13 cellular contexts compared by ENCODE assay signal in the genomic region with DNA sequence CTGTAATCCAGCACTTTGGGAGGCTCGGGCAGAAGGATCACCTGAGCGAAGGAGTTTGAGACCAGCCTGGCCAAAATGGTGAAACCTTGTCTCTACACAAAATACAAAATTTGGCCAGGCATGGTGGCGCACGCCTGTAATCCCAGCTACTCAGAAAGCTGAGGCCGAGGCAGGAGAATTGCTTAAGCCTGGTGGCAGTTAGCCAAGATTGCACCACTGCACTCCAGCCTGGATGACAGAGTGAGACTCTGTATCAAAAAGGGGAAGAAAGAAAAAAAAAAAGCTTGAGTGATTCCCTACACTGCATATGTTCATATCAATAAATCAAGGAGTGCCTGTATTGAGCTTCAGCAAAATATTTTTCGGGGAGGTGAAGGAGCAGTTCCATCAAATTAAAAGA. TPM values are rescaled to one million over a fixed set of nuclear protein-coding genes. Genes with fewer than 3 reads are reported as not detected.
DNase-seq lines count a peak whose midpoint lies in the region; ATAC-seq, FAIRE-seq and TF ChIP-seq lines count a peak whose summit lies in the region.
"Had no signal": no experiment of that assay in that cellular context is flagged by ENCODE, and none has a peak within 500 bp of the region (broad histone marks: within the 10 kb centered on the region; RNA-seq: fewer than 3 reads in every experiment).

No MANE protein-coding gene starts in this region.

- DNase-seq in LHCN-M2 (ENCODE audit: low read depth) (peak; percentile 55), adipocyte (ENCODE audit: low read depth) (peak; percentile 75), right cardiac atrium (peak; percentile 73 to 85 (median 74)), spleen (peak; percentile 74), GM23338 (ENCODE audit: low spot score) (no peak), HTR-8/SVneo (ENCODE audit: insufficient read length, low spot score) (no peak)
- no peak for DNase-seq in activated effector memory CD4-positive, alpha-beta T cell treated with anti-CD3 and anti-CD28 coated beads, Interleukin-2, amount 50 U/mL, for 16 hours
- DNase-seq: colonic mucosa, DMS79 treated with DMSO at 0.1 percent for 48 hours, HFFc6, NCI-H446 treated with DMSO at 0.1 percent for 48 hours, T-helper 9 cell had no signal

- FAIRE-seq in HTR-8/SVneo (lab: Jason Lieb, UNC) = no peak

- intact Hi-C loops in right cardiac atrium (cut with DNase I) = no loop called here
- intact Hi-C loops in spleen (cut with DNase I; ENCODE audit: low total_unique reads) = no loop called here

- H4K20me1 ChIP-seq in GM23338 (replicated peaks; ENCODE audit: insufficient read depth) = no peaks in the 10 kb centered on the region

- peaks cover 4% of the 10 kb centered on the region; the same call in 2 of the 3 replicates for H3K36me3 Mint-ChIP-seq in GM23338 (ENCODE audit: low read depth)

- peaks cover 6% of the 10 kb centered on the region; the same call in 2 of the 3 replicates for H3K4me1 Mint-ChIP-seq in GM23338

- H3K4me2 ChIP-seq in GM23338 = no peak overlapping the region

- ATAC-seq in right cardiac atrium (peak; percentile 55 to 57), GM23338 (no peak), HG02884 (IDR thresholded peaks at IDR 0.05; ENCODE audit: unreplicated experiment) (no peak)

- no peaks in the 10 kb centered on the region for H3K27me3 ChIP-seq in adipocyte (replicated peaks; ENCODE audit: control insufficient read depth, insufficient read depth, low read length)
- H3K27me3 ChIP-seq in right cardiac atrium (ENCODE audit: control insufficient read depth, insufficient read depth) = no peaks in the 10 kb centered on the region
- H3K27me3 ChIP-seq in spleen (replicated peaks in 1 of 7) = no peaks in the 10 kb centered on the region
- H3K27me3 ChIP-seq in GM23338 (ENCODE audit: insufficient read depth) = no peaks in the 10 kb centered on the region
- H3K27me3 ChIP-seq: colonic mucosa had no signal

- H3K4me1 ChIP-seq in adipocyte (ENCODE audit: control insufficient read depth, insufficient read depth, low read length) (peaks cover 2% of the 10 kb centered on the region), right cardiac atrium (ENCODE audit: control insufficient read depth, insufficient read depth, low read length) (no peaks in the 10 kb centered on the region), spleen (no peaks in the 10 kb centered on the region), GM23338 (ENCODE audit: insufficient read depth) (no peaks in the 10 kb centered on the region)
- H3K4me1 ChIP-seq: colonic mucosa had no signal

- no peak overlapping the region for H3K4me3 ChIP-seq in adipocyte (ENCODE audit: low read length)
- H3K4me3 ChIP-seq in right cardiac atrium (ENCODE audit: low read length) = no peak overlapping the region
- H3K4me3 ChIP-seq in spleen = no peak overlapping the region
- H3K4me3 ChIP-seq in GM23338 = no peak overlapping the region
- H3K4me3 ChIP-seq: colonic mucosa had no signal

- H3K4me3 Mint-ChIP-seq in GM23338 = no peak overlapping the region
- H3K4me3 Mint-ChIP-seq: HFFc6 had no signal

- no peak for TF ChIP-seq CTCF in spleen (IDR thresholded peaks at IDR 0.05 in 8 of 11, conservative IDR thresholded peaks at IDR 0.05 in 3 of 11)
- no peak for TF ChIP-seq CTCF in GM23338 (conservative IDR thresholded peaks at IDR 0.05; ENCODE audit: low read depth in 2 of 2)

- H3K27ac ChIP-seq in right cardiac atrium (ENCODE audit: low read length) (no peak overlapping the region), spleen (no peak overlapping the region), GM23338 (ENCODE audit: low read depth) (no peak overlapping the region)
- H3K27ac ChIP-seq: colonic mucosa had no signal

- H3F3A ChIP-seq in GM23338 (replicated peaks; ENCODE audit: low read depth) = no peaks in the 10 kb centered on the region

- peaks cover 6% of the 10 kb centered on the region for H3K27me3 Mint-ChIP-seq in GM23338 (ENCODE audit: insufficient read depth, low read depth, poor library complexity)

- H3K9ac ChIP-seq in adipocyte (ENCODE audit: low read length) = no peak overlapping the region

- no peaks in the 10 kb centered on the region for H3K9me2 ChIP-seq in GM23338 (ENCODE audit: insufficient read depth)

- no peak overlapping the region for H3K27ac Mint-ChIP-seq in GM23338
- H3K27ac Mint-ChIP-seq: HFFc6 had no signal

- no peak for TF ChIP-seq POLR2A in spleen (IDR thresholded peaks at IDR 0.05)

- H2AFZ ChIP-seq in GM23338 = no peak overlapping the region

- no peaks in the 10 kb centered on the region for H3K79me2 ChIP-seq in GM23338 (replicated peaks; ENCODE audit: insufficient read depth)

- WGBS in right cardiac atrium = 71% methylated on average over 6 of the region's 6 CpGs
- WGBS in spleen, 5 donors = 55 to 65% (median 57%) methylated on average over 6 of the region's 6 CpGs

- H3K36me3 ChIP-seq in adipocyte (ENCODE audit: control insufficient read depth, insufficient read depth, low read length, severe bottlenecking) = no peaks in the 10 kb centered on the region
- no peaks in the 10 kb centered on the region for H3K36me3 ChIP-seq in spleen
- H3K36me3 ChIP-seq in GM23338 (ENCODE audit: insufficient read depth) = no peaks in the 10 kb centered on the region
- H3K36me3 ChIP-seq: colonic mucosa had no signal

- H3K9me3 ChIP-seq in adipocyte (ENCODE audit: control insufficient read depth, low read length) (no peaks in the 10 kb centered on the region), right cardiac atrium (ENCODE audit: control insufficient read depth, low read length) (no peaks in the 10 kb centered on the region), spleen (no peaks in the 10 kb centered on the region)
- H3K9me3 ChIP-seq: colonic mucosa had no signal

- no peaks in the 10 kb centered on the region for H3K9me3 Mint-ChIP-seq in GM23338
- H3K9me3 Mint-ChIP-seq: HFFc6 had no signal

TF ChIP-seq in GM23338, 12 proteins besides CTCF, POLR2A, EP300 and RAD21 (continues in another document):
- no peak for TF ChIP-seq POLR2AphosphoS5 (IDR thresholded peaks at IDR 0.05; ENCODE audit: low read depth)
- TF ChIP-seq ZNF114 (CRISPR knock-in tag; IDR thresholded peaks at IDR 0.05) = no peak
- TF ChIP-seq NANOG (IDR thresholded peaks at IDR 0.05; ENCODE audit: borderline replicate concordance) = no peak

RNA-seq across cellular contexts. Expression of a gene that starts 45.8 kb away (rescaled TPM):
- total RNA-seq in LHCN-M2 (2014; rRNA removed) = 0.40 and 1.3 TPM in 2 replicates
- polyA plus RNA-seq in LHCN-M2 (2012) = 0.79 TPM
- 10 to 100 TPM; 20.6 to 25.2 (median 23.4) TPM for total RNA-seq in right cardiac atrium
- 52.8 TPM for polyA plus RNA-seq in right cardiac atrium
- 1 to 10 TPM in 2 of 7 donors, under 1 TPM in 4, not detected in 1; 0.23 to 1.2 (median 0.76) TPM for total RNA-seq in spleen
- polyA plus RNA-seq in spleen = 1 to 10 TPM in 1 of 3 donors, under 1 TPM in 2; 0.93 to 1.6 (median 0.96) TPM
- total RNA-seq in GM23338 (2014; rRNA removed; shearing (Covaris generic)) = 9.2 and 13.8 TPM in 2 replicates
- polyA plus RNA-seq in GM23338 (2016; fragmentation: Nextera tagmentation; extraction: Ambion mirVana) = 8.2 and 8.6 TPM in 2 replicates

Comparison
In these comparisons a context has a peak if more than half of its experiments do, and no peak if none do; other contexts are left out.
1. DNase-seq: peak in LHCN-M2 (single experiment), adipocyte (single experiment), right cardiac atrium (3 of 3) and spleen (single experiment); none in activated effector memory CD4-positive, alpha-beta T cell treated with anti-CD3 and anti-CD28 coated beads, Interleukin-2, amount 50 U/mL, for 16 hours (single experiment), GM23338 (single experiment) and HTR-8/SVneo (single experiment).
2. ATAC-seq: peak in right cardiac atrium (2 of 2); none in GM23338 (single experiment) and HG02884 (single experiment).